ENCODE assay signal across 14 cellular contexts in genomic region chr1:47121039-47121438, GRCh38. TPM values are rescaled to one million over a fixed set of nuclear protein-coding genes. Genes with fewer than 3 reads are reported as not detected.
"Had no signal": no experiment of that assay in that cellular context is flagged by ENCODE, and none has a peak within 500 bp of the region (broad histone marks: within the 10 kb centered on the region; RNA-seq: fewer than 3 reads in every experiment).

No MANE protein-coding gene starts in this region.

RNA-seq across cellular contexts. Expression of gene CYP4A22, which starts 16.2 kb away (rescaled TPM):
- total RNA-seq: activated B cell treated with CpG ODN at 0.5 μM for 24 hours; activated CD4-positive, alpha-beta memory T cell treated with anti-CD3 and anti-CD28 coated beads for 36 hours; activated CD4-positive, alpha-beta memory T cell treated with anti-CD3 and anti-CD28 coated beads, Interleukin-2, amount 10 ng/mL, durations not matched to agents 7 days and 5 days; activated CD4-positive, alpha-beta T cell treated with anti-CD3 and anti-CD28 coated beads for 36 hours; activated CD4-positive, alpha-beta T cell treated with anti-CD3 and anti-CD28 coated beads, Interleukin-2, amount 10 ng/mL, durations not matched to agents 24 days and 14 days; activated CD4-positive, alpha-beta T cell treated with anti-CD3 and anti-CD28 coated beads, Interleukin-2, amount 10 ng/mL, durations not matched to agents 7 days and 5 days; activated CD8-positive, alpha-beta memory T cell treated with anti-CD3 and anti-CD28 coated beads for 36 hours; activated CD8-positive, alpha-beta memory T cell treated with anti-CD3 and anti-CD28 coated beads, Interleukin-2, amount 10 ng/mL, durations not matched to agents 7 days and 5 days; activated CD8-positive, alpha-beta T cell treated with anti-CD3 and anti-CD28 coated beads for 36 hours; activated CD8-positive, alpha-beta T cell treated with anti-CD3 and anti-CD28 coated beads, Interleukin-2, amount 10 ng/mL, durations not matched to agents 7 days and 5 days; T-helper 1 cell treated with Interleukin-12 subunit alpha and Interleukin-12 subunit beta and Interleukin-4 antibody, amounts not matched to agents 30 ng/mL and 1 ng/mL, for 36 hours; T-helper 17 cell; T-helper 2 cell treated with Interferon-gamma antibody and Interleukin-4, amounts not matched to agents 100 ng/mL and 5 ng/mL, for 36 hours; WTC11 had no signal

RNA-seq across cellular contexts. Expression of gene CYP4Z1, which starts 54.0 kb away (rescaled TPM):
- total RNA-seq: activated B cell treated with CpG ODN at 0.5 μM for 24 hours; activated CD4-positive, alpha-beta memory T cell treated with anti-CD3 and anti-CD28 coated beads for 36 hours; activated CD4-positive, alpha-beta memory T cell treated with anti-CD3 and anti-CD28 coated beads, Interleukin-2, amount 10 ng/mL, durations not matched to agents 7 days and 5 days; activated CD4-positive, alpha-beta T cell treated with anti-CD3 and anti-CD28 coated beads for 36 hours; activated CD4-positive, alpha-beta T cell treated with anti-CD3 and anti-CD28 coated beads, Interleukin-2, amount 10 ng/mL, durations not matched to agents 24 days and 14 days; activated CD4-positive, alpha-beta T cell treated with anti-CD3 and anti-CD28 coated beads, Interleukin-2, amount 10 ng/mL, durations not matched to agents 7 days and 5 days; activated CD8-positive, alpha-beta memory T cell treated with anti-CD3 and anti-CD28 coated beads for 36 hours; activated CD8-positive, alpha-beta memory T cell treated with anti-CD3 and anti-CD28 coated beads, Interleukin-2, amount 10 ng/mL, durations not matched to agents 7 days and 5 days; activated CD8-positive, alpha-beta T cell treated with anti-CD3 and anti-CD28 coated beads for 36 hours; activated CD8-positive, alpha-beta T cell treated with anti-CD3 and anti-CD28 coated beads, Interleukin-2, amount 10 ng/mL, durations not matched to agents 7 days and 5 days; T-helper 1 cell treated with Interleukin-12 subunit alpha and Interleukin-12 subunit beta and Interleukin-4 antibody, amounts not matched to agents 30 ng/mL and 1 ng/mL, for 36 hours; T-helper 17 cell; T-helper 2 cell treated with Interferon-gamma antibody and Interleukin-4, amounts not matched to agents 100 ng/mL and 5 ng/mL, for 36 hours; WTC11 had no signal
